In genomic region chr2:39128919-39129391, GRCh38 we compare ENCODE assay signal across 8 cellular contexts. TPM values are rescaled to one million over a fixed set of nuclear protein-coding genes. Genes with fewer than 3 reads are reported as not detected.
DNase-seq lines count a peak whose midpoint lies in the region; ATAC-seq and TF ChIP-seq lines count a peak whose summit lies in the region.

No MANE protein-coding gene starts in this region.

- H4K20me1 ChIP-seq in SK-N-SH (ENCODE audit: insufficient read depth), result no peaks in the 10 kb centered on the region

- H3K4me1 Mint-ChIP-seq in CD4-positive, CD25-positive, alpha-beta regulatory T cell, result peaks cover 24 to 66% (median 45%) of the 10 kb centered on the region in 4 donors
- peaks cover 40% of the 10 kb centered on the region for H3K4me1 Mint-ChIP-seq in activated naive CD4-positive, alpha-beta T cell treated with anti-CD3 and anti-CD28 coated beads for 36 hours (ENCODE audit: low read depth)

- no peaks in the 10 kb centered on the region for H3K27me3 ChIP-seq in CD4-positive, CD25-positive, alpha-beta regulatory T cell (ENCODE audit: control insufficient read depth, insufficient read depth, low read length)
- no peaks in the 10 kb centered on the region for H3K27me3 ChIP-seq in SK-N-SH (ENCODE audit: insufficient read depth)
- H3K27me3 ChIP-seq in heart right ventricle, result no peaks in the 10 kb centered on the region

- peak overlapping the region; percentile 66 for H3K4me3 ChIP-seq in CD4-positive, CD25-positive, alpha-beta regulatory T cell (ENCODE audit: low read depth, low read length)
- no peak overlapping the region for H3K4me3 ChIP-seq in SK-N-SH (ENCODE audit: low read depth in 2 of 2, low read length in 1 of 2)
- no peak overlapping the region for H3K4me3 ChIP-seq in heart right ventricle

- peaks cover 0 to 2% (median 0%) of the 10 kb centered on the region in 7 donors for H3K9me3 Mint-ChIP-seq in CD4-positive, CD25-positive, alpha-beta regulatory T cell
- no peaks in the 10 kb centered on the region for H3K9me3 Mint-ChIP-seq in activated naive CD4-positive, alpha-beta T cell treated with anti-CD3 and anti-CD28 coated beads for 36 hours

- no peak overlapping the region for H2AFZ ChIP-seq in SK-N-SH (ENCODE audit: low read depth)

- POLR2A ChIA-PET in SK-N-SH (lab: Yijun Ruan, JAX), result no interaction called here

- TF ChIP-seq EP300 in SK-N-SH (IDR thresholded peaks at IDR 0.05; ENCODE audit: borderline replicate concordance in 1 of 2, low read depth in 1 of 2, low read length in 1 of 2), result no peak

- CTCF ChIA-PET in activated naive CD4-positive, alpha-beta T cell treated with anti-CD3 and anti-CD28 coated beads for 36 hours (lab: Charles Lee), result interaction anchor here (1.0 to 1.5 kb wide), 2 partner anchors 89 to 100 kb away, joined by 4 to 9 read pairs; no protein-coding TSS in a partner anchor
- CTCF ChIA-PET in SK-N-SH (lab: Yijun Ruan, JAX), result interaction anchor here (1.0 to 8.1 kb wide), 6 partner anchors 8 to 99 kb away, joined by 3 to 76 read pairs (median 5); no protein-coding TSS in a partner anchor

- peak overlapping the region; percentile 91 to 95 (median 91) for H3K27ac Mint-ChIP-seq in CD4-positive, CD25-positive, alpha-beta regulatory T cell
- peak overlapping the region; percentile 79 for H3K27ac Mint-ChIP-seq in activated naive CD4-positive, alpha-beta T cell treated with anti-CD3 and anti-CD28 coated beads for 36 hours

- H3K4me3 Mint-ChIP-seq in CD4-positive, CD25-positive, alpha-beta regulatory T cell, result peak overlapping the region; percentile 35 to 77 (median 54)
- H3K4me3 Mint-ChIP-seq in activated naive CD4-positive, alpha-beta T cell treated with anti-CD3 and anti-CD28 coated beads for 36 hours, result no peak overlapping the region

- peak; percentile 51 to 57 for ATAC-seq in CD4-positive, CD25-positive, alpha-beta regulatory T cell (ENCODE audit: low read depth in 2 of 2)
- peak; percentile 33 for ATAC-seq in GM21737 (IDR thresholded peaks at IDR 0.05; ENCODE audit: unreplicated experiment)
- ATAC-seq in heart right ventricle, result no peak

- intact Hi-C loops in activated naive CD4-positive, alpha-beta T cell treated with anti-CD3 and anti-CD28 coated beads for 36 hours (cut with micrococcal nuclease), result loop anchor here (1.0 to 10.0 kb wide), 16 partner anchors 29 to 1750 kb away; partner anchors contain the start of gene SRSF7
- intact Hi-C loops in heart right ventricle (cut with DNase I), result loop anchor here in 4 of 10 donors (10.0 kb wide), 3 partner anchors 64 to 596 kb away; no protein-coding TSS in a partner anchor

- H3K27ac ChIP-seq in CD4-positive, CD25-positive, alpha-beta regulatory T cell (ENCODE audit: insufficient read depth, low read length, poor library complexity, severe bottlenecking), result peak overlapping the region; percentile 70
- H3K27ac ChIP-seq in SK-N-SH (ENCODE audit: low read depth in 2 of 2, low read length in 1 of 2) (no peak overlapping the region), heart right ventricle (peak overlapping the region in 1 of 10 donors; percentile 64)

- no peak for TF ChIP-seq CTCF in SK-N-SH (IDR thresholded peaks at IDR 0.05)
- no peak for TF ChIP-seq CTCF in heart right ventricle (IDR thresholded peaks at IDR 0.05)

- DNase-seq in CD4-positive, CD25-positive, alpha-beta regulatory T cell, result peak; percentile 34 to 95 (median 82)
- DNase-seq in MV-4-11 (lab: John Stamatoyannopoulos, UW) (peak; percentile 86), SK-N-SH (no peak), NCI-H2227 (lab: John Stamatoyannopoulos, UW; ENCODE audit: unreplicated experiment) (no peak), heart right ventricle (no peak)
- DNase-seq in activated naive CD4-positive, alpha-beta T cell treated with anti-CD3 and anti-CD28 coated beads for 36 hours, result peak; percentile 88
- peak; percentile 80 for DNase-seq in stimulated activated CD4-positive, alpha-beta T cell treated with anti-CD3 and anti-CD28 coated beads, Interleukin-4, amount 100 ng/mL, for 24 hours

- peaks cover 27% of the 10 kb centered on the region for H3K27me3 Mint-ChIP-seq in CD4-positive, CD25-positive, alpha-beta regulatory T cell
- no peaks in the 10 kb centered on the region for H3K27me3 Mint-ChIP-seq in activated naive CD4-positive, alpha-beta T cell treated with anti-CD3 and anti-CD28 coated beads for 36 hours (ENCODE audit: low read depth)

- 92% methylated on average over 1 of the region's 1 CpG for WGBS in SK-N-SH (ENCODE audit: low lambda C conversion rate)
- WGBS in heart right ventricle, 2 donors, result 81 to 88% methylated on average over 1 of the region's 1 CpG

- no peaks in the 10 kb centered on the region for H3K36me3 ChIP-seq in CD4-positive, CD25-positive, alpha-beta regulatory T cell (ENCODE audit: control insufficient read depth, insufficient read depth, low read length)
- H3K36me3 ChIP-seq in SK-N-SH (replicated peaks in 1 of 2; ENCODE audit: control insufficient read depth in 1 of 2, insufficient read depth in 2 of 2, low read length in 1 of 2), result no peaks in the 10 kb centered on the region
- H3K36me3 ChIP-seq in heart right ventricle, result no peaks in the 10 kb centered on the region

- no peak overlapping the region for H3K4me2 ChIP-seq in SK-N-SH

- H3K79me2 ChIP-seq in SK-N-SH (ENCODE audit: insufficient read depth), result no peaks in the 10 kb centered on the region

- no peaks in the 10 kb centered on the region for H3K36me3 Mint-ChIP-seq in CD4-positive, CD25-positive, alpha-beta regulatory T cell
- H3K36me3 Mint-ChIP-seq in activated naive CD4-positive, alpha-beta T cell treated with anti-CD3 and anti-CD28 coated beads for 36 hours (ENCODE audit: low read depth), result no peaks in the 10 kb centered on the region

- no peak overlapping the region for H3K9ac ChIP-seq in SK-N-SH

- H3F3A ChIP-seq in SK-N-SH (replicated peaks; ENCODE audit: insufficient read depth), result no peaks in the 10 kb centered on the region

- H3K4me1 ChIP-seq in CD4-positive, CD25-positive, alpha-beta regulatory T cell (ENCODE audit: control insufficient read depth, insufficient read depth, low read length, poor library complexity, severe bottlenecking), result peaks cover 48% of the 10 kb centered on the region
- H3K4me1 ChIP-seq in SK-N-SH (ENCODE audit: control insufficient read depth in 1 of 2, insufficient read depth in 2 of 2, low read depth in 1 of 2, low read length in 1 of 2) (peaks cover 0 to 16% of the 10 kb centered on the region in 2 experiments; a peak in 2 of 4 replicates), heart right ventricle (peaks cover 0 to 32% (median 5%) of the 10 kb centered on the region in 9 donors)

- no peaks in the 10 kb centered on the region for H3K9me2 ChIP-seq in SK-N-SH

- no peaks in the 10 kb centered on the region for H3K9me3 ChIP-seq in CD4-positive, CD25-positive, alpha-beta regulatory T cell (ENCODE audit: control insufficient read depth in 2 of 2, low read length in 2 of 2)
- H3K9me3 ChIP-seq in SK-N-SH, result no peaks in the 10 kb centered on the region
- no peaks in the 10 kb centered on the region for H3K9me3 ChIP-seq in heart right ventricle

- no peak for TF ChIP-seq RAD21 in SK-N-SH (IDR thresholded peaks at IDR 0.05; ENCODE audit: low read length)

TF ChIP-seq in SK-N-SH, 30 proteins besides CTCF, POLR2A, EP300 and RAD21 (continues in another document):
- TF ChIP-seq JUND (IDR thresholded peaks at IDR 0.05), result no peak
- no peak for TF ChIP-seq GABPA (IDR thresholded peaks at IDR 0.05; ENCODE audit: low read depth)
- TF ChIP-seq FOXJ3 (CRISPR knock-in tag; IDR thresholded peaks at IDR 0.05), result no peak
- TF ChIP-seq, protein P1, sequence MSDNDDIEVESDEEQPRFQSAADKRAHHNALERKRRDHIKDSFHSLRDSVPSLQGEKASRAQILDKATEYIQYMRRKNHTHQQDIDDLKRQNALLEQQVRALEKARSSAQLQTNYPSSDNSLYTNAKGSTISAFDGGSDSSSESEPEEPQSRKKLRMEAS (IDR thresholded peaks at IDR 0.05; ENCODE audit: low read depth), result no peak
- TF ChIP-seq TEAD4 (IDR thresholded peaks at IDR 0.05; ENCODE audit: borderline replicate concordance, insufficient read depth), result no peak
- TF ChIP-seq SIN3A (IDR thresholded peaks at IDR 0.05; ENCODE audit: borderline replicate concordance, low read depth, low read length), result no peak
- TF ChIP-seq NRF1 (IDR thresholded peaks at IDR 0.05; ENCODE audit: low read depth, low read length), result no peak
- TF ChIP-seq YY1 (IDR thresholded peaks at IDR 0.05; ENCODE audit: low read depth), result no peak
- no peak for TF ChIP-seq CHD2 (IDR thresholded peaks at IDR 0.05; ENCODE audit: low read length, partially characterized antibody)
- TF ChIP-seq USF1 (IDR thresholded peaks at IDR 0.05; ENCODE audit: borderline replicate concordance, low read depth), result no peak
- TF ChIP-seq NFIC (IDR thresholded peaks at IDR 0.05; ENCODE audit: borderline replicate concordance), result no peak
- TF ChIP-seq RCOR1 (IDR thresholded peaks at IDR 0.05; ENCODE audit: low read length), result no peak

RNA-seq across cellular contexts. Expression of gene SOS1, which starts 8.1 kb away (rescaled TPM):
- 50.4 TPM for total RNA-seq in CD4-positive, CD25-positive, alpha-beta regulatory T cell
- polyA plus RNA-seq in CD4-positive, CD25-positive, alpha-beta regulatory T cell, result 10 to 100 TPM in 3 of 4 donors, 1 to 10 TPM in 1; 5.5 to 15.2 (median 11.9) TPM
- 10 to 100 TPM; 16.8 to 17.1 TPM for total RNA-seq in activated naive CD4-positive, alpha-beta T cell treated with anti-CD3 and anti-CD28 coated beads for 36 hours
- polyA plus RNA-seq in SK-N-SH (2012; rRNA removed) (12.8 and 14.6 TPM in 2 replicates), heart right ventricle (1 to 10 TPM; 5.8 to 7.8 TPM)
- polyA plus RNA-seq in SK-N-SH (2012; cell fraction: cytosol; rRNA removed), result 10.8 and 12.0 TPM in 2 replicates
- 9.7 and 30.1 TPM in 2 replicates for polyA plus RNA-seq in SK-N-SH (2012; cell fraction: nucleus; rRNA removed)
- 10 to 100 TPM; 20.6 to 37.8 (median 23.8) TPM for total RNA-seq in heart right ventricle

Comparison
In these comparisons a context has a peak if more than half of its experiments do, and no peak if none do; other contexts are left out.
1. ATAC-seq: peak in CD4-positive, CD25-positive, alpha-beta regulatory T cell (2 of 2) and GM21737 (single experiment); none in heart right ventricle (0 of 8).
2. DNase-seq: peak in CD4-positive, CD25-positive, alpha-beta regulatory T cell (3 of 3), MV-4-11 (single experiment), activated naive CD4-positive, alpha-beta T cell treated with anti-CD3 and anti-CD28 coated beads for 36 hours (single experiment) and stimulated activated CD4-positive, alpha-beta T cell treated with anti-CD3 and anti-CD28 coated beads, Interleukin-4, amount 100 ng/mL, for 24 hours (single experiment); none in SK-N-SH (single experiment), NCI-H2227 (single experiment) and heart right ventricle (0 of 2).